ENCODE assay signal across 7 cellular contexts in genomic region chr19:3036119-3036794, GRCh38. TPM values are rescaled to one million over a fixed set of nuclear protein-coding genes. Genes with fewer than 3 reads are reported as not detected.
DNase-seq lines count a peak whose midpoint lies in the region; ATAC-seq and TF ChIP-seq lines count a peak whose summit lies in the region.

No MANE protein-coding gene starts in this region.

- TF ChIP-seq POLR2A in GM18526 (IDR thresholded peaks at IDR 0.05; ENCODE audit: extremely low read depth, insufficient read length), result peak; percentile 50

- peak; percentile 80 for DNase-seq in NCI-H524 treated with DMSO at 0.1 percent for 48 hours (lab: John Stamatoyannopoulos, UW)
- DNase-seq in activated CD4-positive, alpha-beta T cell treated with anti-CD3 and anti-CD28 coated beads, Interleukin-2, amount 50 U/mL, for 1 hour, result peak; percentile 71
- DNase-seq in cortex of kidney (lab: John Stamatoyannopoulos, UW), result peak; percentile 69
- DNase-seq in left lobe of liver (ENCODE audit: low spot score), result peak; percentile 97
- DNase-seq in stimulated activated CD4-positive, alpha-beta T cell treated with anti-CD3 and anti-CD28 coated beads, Interleukin-1b, Interleukin-23, amount 100 ng/mL, for 48 hours, result peak; percentile 83

- peak; percentile 47 for ATAC-seq in HG03432 (IDR thresholded peaks at IDR 0.05; ENCODE audit: unreplicated experiment)
- peak; percentile 81 for ATAC-seq in left lobe of liver

RNA-seq across cellular contexts. Expression of gene TLE2, which starts 7.2 kb away (rescaled TPM):
- total RNA-seq in left lobe of liver, result 12.8 TPM

RNA-seq across cellular contexts. Expression of gene TLE5, which starts 26.0 kb away (rescaled TPM):
- 153 TPM for total RNA-seq in left lobe of liver

RNA-seq across cellular contexts. Expression of gene GNA11, which starts 57.9 kb away (rescaled TPM):
- 22.8 TPM for total RNA-seq in left lobe of liver

RNA-seq across cellular contexts. Expression of gene TLE6, which starts 58.9 kb away (rescaled TPM):
- 3.6 TPM for total RNA-seq in left lobe of liver

Comparison
In these comparisons a context has a peak if more than half of its experiments do, and no peak if none do; other contexts are left out.
1. Peak in every context shown above with its lines: DNase-seq and ATAC-seq.